Comparison of ENCODE assay signal across 1 cellular context in the genomic region with DNA sequence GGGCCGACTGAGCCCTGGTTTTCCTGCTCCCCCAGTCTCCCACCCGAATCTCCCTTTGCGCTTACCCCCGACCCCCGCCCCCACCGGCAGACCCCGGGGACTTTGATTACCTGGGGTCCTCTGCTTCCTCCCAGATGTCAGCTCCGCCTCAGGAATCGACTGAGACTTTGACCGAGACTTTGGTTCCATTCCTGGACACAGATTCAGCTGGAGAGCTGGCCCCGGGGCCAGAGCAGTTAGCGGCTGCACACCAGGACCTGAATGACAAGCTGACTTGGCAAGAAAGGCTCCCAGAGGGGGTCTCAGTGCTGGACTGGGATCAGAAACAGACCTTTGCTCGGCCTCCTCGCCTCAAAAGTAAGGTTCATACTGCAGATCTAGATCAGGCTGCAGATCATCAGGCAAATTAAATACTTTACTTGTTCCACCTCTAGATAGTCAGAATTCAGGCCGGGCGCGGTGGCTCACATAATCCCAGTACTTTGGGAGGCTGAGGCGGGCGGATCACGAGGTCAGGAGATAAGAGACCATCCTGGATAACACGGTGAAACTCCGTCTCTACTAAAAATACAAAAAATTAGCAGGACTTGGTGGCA.
TF ChIP-seq lines count a peak whose summit lies in the region.

No MANE protein-coding gene starts in this region.

TF ChIP-seq in K562, 482 proteins besides CTCF, POLR2A, EP300 and RAD21 (continued from another document):
- TF ChIP-seq, protein P1, sequence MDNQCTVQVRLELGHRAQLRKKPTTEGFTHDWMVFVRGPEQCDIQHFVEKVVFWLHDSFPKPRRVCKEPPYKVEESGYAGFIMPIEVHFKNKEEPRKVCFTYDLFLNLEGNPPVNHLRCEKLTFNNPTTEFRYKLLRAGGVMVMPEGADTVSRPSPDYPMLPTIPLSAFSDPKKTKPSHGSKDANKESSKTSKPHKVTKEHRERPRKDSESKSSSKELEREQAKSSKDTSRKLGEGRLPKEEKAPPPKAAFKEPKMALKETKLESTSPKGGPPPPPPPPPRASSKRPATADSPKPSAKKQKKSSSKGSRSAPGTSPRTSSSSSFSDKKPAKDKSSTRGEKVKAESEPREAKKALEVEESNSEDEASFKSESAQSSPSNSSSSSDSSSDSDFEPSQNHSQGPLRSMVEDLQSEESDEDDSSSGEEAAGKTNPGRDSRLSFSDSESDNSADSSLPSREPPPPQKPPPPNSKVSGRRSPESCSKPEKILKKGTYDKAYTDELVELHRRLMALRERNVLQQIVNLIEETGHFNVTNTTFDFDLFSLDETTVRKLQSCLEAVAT (IDR thresholded peaks at IDR 0.05), result no peak
- no peak for TF ChIP-seq HIVEP1 (CRISPR knock-in tag; IDR thresholded peaks at IDR 0.05)
- no peak for TF ChIP-seq KLF13 (tag; IDR thresholded peaks at IDR 0.05; ENCODE audit: borderline replicate concordance, low read depth)
- no peak for TF ChIP-seq POLR3G (IDR thresholded peaks at IDR 0.05; ENCODE audit: extremely low read depth, insufficient read length, insufficient replicate concordance)
- TF ChIP-seq JUNB (CRISPR knock-in tag; conservative IDR thresholded peaks at IDR 0.05), result no peak
